10 cellular contexts compared by ENCODE assay signal in genomic region chr2:172098287-172098649, GRCh38. TPM values are rescaled to one million over a fixed set of nuclear protein-coding genes. Genes with fewer than 3 reads are reported as not detected.
A peak's percentile ranks its signal among the peaks of the same experiment; 100 is the strongest.
DNase-seq lines count a peak whose midpoint lies in the region; ATAC-seq, FAIRE-seq and TF ChIP-seq lines count a peak whose summit lies in the region.
"Had no signal": no experiment of that assay in that cellular context is flagged by ENCODE, and none has a peak within 500 bp of the region (broad histone marks: within the 10 kb centered on the region; RNA-seq: fewer than 3 reads in every experiment).

No MANE protein-coding gene starts in this region.

- peaks cover 41% of the 10 kb centered on the region for H3K4me1 Mint-ChIP-seq in Calu3 (ENCODE audit: low read depth, unreplicated experiment)
- H3K4me1 Mint-ChIP-seq in HFFc6 (ENCODE audit: low read depth), result peaks cover 63% of the 10 kb centered on the region
- H3K4me1 Mint-ChIP-seq in astrocyte (ENCODE audit: low read depth, unreplicated experiment), result peaks cover 22% of the 10 kb centered on the region
- H3K4me1 Mint-ChIP-seq in natural killer cell treated with Interleukin-12 subunit alpha and Interleukin-12 subunit beta and Interleukin-15 and Interleukin-18, amount 100 ng/mL, for 72 hours (ENCODE audit: low read depth in 2 of 2), result peaks cover 44 to 50% of the 10 kb centered on the region in 2 donors

- DNase-seq in Calu3 (no peak), HFFc6 (no peak), astrocyte (ENCODE audit: low read depth) (no peak), GM19238 (ENCODE audit: insufficient read length, low spot score) (no peak), upper lobe of right lung (no peak)
- DNase-seq in natural killer cell treated with Interleukin-12 subunit alpha and Interleukin-12 subunit beta and Interleukin-15 and Interleukin-18, amount 100 ng/mL, for 72 hours (ENCODE audit: low spot score), result no peak
- DNase-seq: stimulated activated CD4-positive, alpha-beta T cell treated with anti-CD3 and anti-CD28 coated beads, Interleukin-4, amount 100 ng/mL, for 1 hour had no signal

- H3K27me3 ChIP-seq in astrocyte (ENCODE audit: insufficient read depth, low read length), result peaks cover 41% of the 10 kb centered on the region
- peaks cover 100% of the 10 kb centered on the region for H3K27me3 ChIP-seq in upper lobe of right lung

- peak overlapping the region; percentile 64 for H3K4me3 Mint-ChIP-seq in Calu3 (ENCODE audit: low read depth, unreplicated experiment)
- peak overlapping the region; percentile 69 for H3K4me3 Mint-ChIP-seq in HFFc6
- H3K4me3 Mint-ChIP-seq in astrocyte (ENCODE audit: unreplicated experiment), result peak overlapping the region; percentile 27
- H3K4me3 Mint-ChIP-seq in natural killer cell treated with Interleukin-12 subunit alpha and Interleukin-12 subunit beta and Interleukin-15 and Interleukin-18, amount 100 ng/mL, for 72 hours, result peak overlapping the region; percentile 71

- peak overlapping the region; percentile 57 for H3K9ac ChIP-seq in astrocyte (ENCODE audit: low read length)

- no peaks in the 10 kb centered on the region for H3K9me3 Mint-ChIP-seq in Calu3 (ENCODE audit: low read depth, unreplicated experiment)
- H3K9me3 Mint-ChIP-seq in HFFc6, result no peaks in the 10 kb centered on the region
- H3K9me3 Mint-ChIP-seq in astrocyte (ENCODE audit: unreplicated experiment), result no peaks in the 10 kb centered on the region
- no peaks in the 10 kb centered on the region for H3K9me3 Mint-ChIP-seq in natural killer cell treated with Interleukin-12 subunit alpha and Interleukin-12 subunit beta and Interleukin-15 and Interleukin-18, amount 100 ng/mL, for 72 hours

- H3K36me3 ChIP-seq in astrocyte (ENCODE audit: insufficient read depth, low read length) (no peaks in the 10 kb centered on the region), upper lobe of right lung (no peaks in the 10 kb centered on the region)
- H3K36me3 ChIP-seq: tibial nerve had no signal

- H3K27ac ChIP-seq in astrocyte (ENCODE audit: low read depth, low read length), result no peak overlapping the region
- H3K27ac ChIP-seq in upper lobe of right lung, result no peak overlapping the region

- peaks cover 58% of the 10 kb centered on the region for H3K4me1 ChIP-seq in astrocyte (ENCODE audit: insufficient read depth, low read length)
- peaks cover 68% of the 10 kb centered on the region for H3K4me1 ChIP-seq in upper lobe of right lung

- no peak for FAIRE-seq in astrocyte (lab: Jason Lieb, UNC)

- no peak overlapping the region for H2AFZ ChIP-seq in astrocyte (ENCODE audit: low read depth, low read length)

- H3K79me2 ChIP-seq in astrocyte (ENCODE audit: insufficient read depth, low read length), result no peaks in the 10 kb centered on the region

- ATAC-seq in natural killer cell treated with Interleukin-12 subunit alpha and Interleukin-12 subunit beta and Interleukin-15 and Interleukin-18, amount 100 ng/mL, for 72 hours, result no peak
- ATAC-seq in GM19463 (IDR thresholded peaks at IDR 0.05; ENCODE audit: unreplicated experiment), result no peak
- ATAC-seq in upper lobe of right lung, result no peak
- no peak for ATAC-seq in HG03354 (IDR thresholded peaks at IDR 0.05; ENCODE audit: poor library complexity, severe bottlenecking, unreplicated experiment)

- no TSS peak for BruUV-seq in Calu3 (replicated peaks; lab: Mats Ljungman, UMichigan)

- peak overlapping the region; percentile 85 for H3K4me2 ChIP-seq in astrocyte (ENCODE audit: low read length)

- H3K4me3 ChIP-seq in astrocyte (ENCODE audit: insufficient read depth, low read depth, low read length), result peak overlapping the region; percentile 55
- H3K4me3 ChIP-seq in upper lobe of right lung, result no peak overlapping the region

- CTCF ChIA-PET in Calu3 (lab: Charles Lee), result interaction anchor here (1.1 to 1.8 kb wide), 2 partner anchors 13 to 29 kb away, joined by 3 to 5 read pairs; partner anchors contain the start of gene DLX1

- H3K27ac Mint-ChIP-seq in Calu3 (ENCODE audit: unreplicated experiment) (peak overlapping the region; percentile 2), HFFc6 (peak overlapping the region; percentile 83), astrocyte (ENCODE audit: unreplicated experiment) (peak overlapping the region; percentile 4)
- peak overlapping the region; percentile 1 to 16 for H3K27ac Mint-ChIP-seq in natural killer cell treated with Interleukin-12 subunit alpha and Interleukin-12 subunit beta and Interleukin-15 and Interleukin-18, amount 100 ng/mL, for 72 hours

- intact Hi-C loops in Calu3 (cut with micrococcal nuclease; ENCODE audit: unreplicated experiment) (no loop called here), upper lobe of right lung (cut with DNase I) (no loop called here)

- H3K36me3 Mint-ChIP-seq in Calu3 (ENCODE audit: insufficient read depth, unreplicated experiment) (peaks cover 24% of the 10 kb centered on the region), HFFc6 (ENCODE audit: low read depth) (peaks cover 9% of the 10 kb centered on the region; the same call in 1 of the 2 replicates), astrocyte (ENCODE audit: low read depth, unreplicated experiment) (no peaks in the 10 kb centered on the region)
- H3K36me3 Mint-ChIP-seq in natural killer cell treated with Interleukin-12 subunit alpha and Interleukin-12 subunit beta and Interleukin-15 and Interleukin-18, amount 100 ng/mL, for 72 hours, result peaks cover 11% of the 10 kb centered on the region

- TF ChIP-seq CTCF in Calu3 (IDR thresholded peaks at IDR 0.05; ENCODE audit: unreplicated experiment) (no peak), HFFc6 (IDR thresholded peaks at IDR 0.05) (no peak), astrocyte (IDR thresholded peaks at IDR 0.05; ENCODE audit: insufficient read depth, low read depth, low read length) (no peak), upper lobe of right lung (IDR thresholded peaks at IDR 0.05) (no peak)

- peaks cover 8% of the 10 kb centered on the region for H4K20me1 ChIP-seq in astrocyte (ENCODE audit: insufficient read depth, low read length)

- peaks cover 85% of the 10 kb centered on the region for H3K27me3 Mint-ChIP-seq in Calu3 (ENCODE audit: unreplicated experiment)
- H3K27me3 Mint-ChIP-seq in HFFc6 (ENCODE audit: insufficient read depth), result peaks cover 13% of the 10 kb centered on the region; the same call in 1 of the 2 replicates
- peaks cover 19% of the 10 kb centered on the region for H3K27me3 Mint-ChIP-seq in astrocyte (ENCODE audit: low read depth, unreplicated experiment)
- H3K27me3 Mint-ChIP-seq in natural killer cell treated with Interleukin-12 subunit alpha and Interleukin-12 subunit beta and Interleukin-15 and Interleukin-18, amount 100 ng/mL, for 72 hours, result peaks cover 39 to 45% of the 10 kb centered on the region in 2 donors

- H3K9me3 ChIP-seq in astrocyte (ENCODE audit: insufficient read depth, low read depth, low read length) (no peaks in the 10 kb centered on the region), upper lobe of right lung (no peaks in the 10 kb centered on the region)
- H3K9me3 ChIP-seq: tibial nerve had no signal

RNA-seq across cellular contexts. Expression of gene DLX2, which starts 4.4 kb away (rescaled TPM):
- total RNA-seq in Calu3 (2022) (not detected in 2 replicates), astrocyte (2.1 and 2.2 TPM in 2 replicates), upper lobe of right lung (not detected)
- total RNA-seq in HFFc6 (2021; fragmentation: NEBNext Ultra II Directional; extraction: Animal tissue kit (Norgen Biotek cat#: 25700)), result 10 to 100 TPM in 2 of 6 experiments, 1 to 10 TPM in 4; 8.8 to 12.6 (median 9.5) TPM
- under 1 TPM in 1 of 2 donors, not detected in 1; 0.25 TPM for total RNA-seq in natural killer cell treated with Interleukin-12 subunit alpha and Interleukin-12 subunit beta and Interleukin-15 and Interleukin-18, amount 100 ng/mL, for 72 hours
- total RNA-seq: tibial nerve had no signal

RNA-seq across cellular contexts. Expression of gene DLX1, which starts 13.0 kb away (rescaled TPM):
- total RNA-seq in Calu3 (2022) (not detected in 2 replicates), astrocyte (0.27 TPM in 1 of 2 replicates, not detected in the other), upper lobe of right lung (not detected)
- 10 to 100 TPM in 2 of 6 experiments, 1 to 10 TPM in 4; 8.2 to 13.9 (median 9.2) TPM for total RNA-seq in HFFc6 (2021; fragmentation: NEBNext Ultra II Directional; extraction: Animal tissue kit (Norgen Biotek cat#: 25700))
- not detected for total RNA-seq in natural killer cell treated with Interleukin-12 subunit alpha and Interleukin-12 subunit beta and Interleukin-15 and Interleukin-18, amount 100 ng/mL, for 72 hours

Comparison
In these comparisons a context has a peak if more than half of its experiments do, and no peak if none do; other contexts are left out.
1. H3K27ac Mint-ChIP-seq: peak in every context shown above with its lines; median percentile 83 in HFFc6; 8 in natural killer cell treated with Interleukin-12 subunit alpha and Interleukin-12 subunit beta and Interleukin-15 and Interleukin-18, amount 100 ng/mL, for 72 hours; 4 in astrocyte; 2 in Calu3.